Comparison of ENCODE assay signal across 17 cellular contexts in genomic region chr6:87583822-87584221, GRCh38. TPM values are rescaled to one million over a fixed set of nuclear protein-coding genes. Genes with fewer than 3 reads are reported as not detected.
DNase-seq lines count a peak whose midpoint lies in the region; ATAC-seq, FAIRE-seq and TF ChIP-seq lines count a peak whose summit lies in the region.
"Had no signal": no experiment of that assay in that cellular context is flagged by ENCODE, and none has a peak within 500 bp of the region (broad histone marks: within the 10 kb centered on the region; RNA-seq: fewer than 3 reads in every experiment).

No MANE protein-coding gene starts in this region.

- BruUV-seq in HepG2 (replicated peaks; lab: Mats Ljungman, UMichigan) = no TSS peak

- H3K4me3 Mint-ChIP-seq in WTC11 = no peak overlapping the region
- H3K4me3 Mint-ChIP-seq: GM23338, H9, HFFc6 had no signal

- H3K9me3 Mint-ChIP-seq in WTC11 = peaks cover 3% of the 10 kb centered on the region; the same call in 1 of the 2 replicates
- H3K9me3 Mint-ChIP-seq: GM23338, H9, HFFc6 had no signal

- intact Hi-C loops in HepG2 (cut with micrococcal nuclease; ENCODE audit: unreplicated experiment) (loop anchor here (5.0 kb wide), 1 partner anchor 52 kb away; no protein-coding TSS in a partner anchor), right lobe of liver (cut with DNase I) (no loop called here), left colon (cut with DNase I, micrococcal nuclease) (no loop called here), gastrocnemius medialis (cut with DNase I; ENCODE audit: low total_unique reads) (loop anchor here (10.0 kb wide), 1 partner anchor 179 kb away; the partner anchor contains the start of gene CFAP206), sciatic nerve (cut with DNase I) (no loop called here)

- ATAC-seq in HepG2 (peak; percentile 89), right lobe of liver (no peak), WTC11 (no peak), left colon (peak; percentile 44), gastrocnemius medialis (no peak), sciatic nerve (no peak)
- ATAC-seq: GM12878, GM23338 had no signal

- peak overlapping the region; percentile 67 for H3K27ac ChIP-seq in HepG2 (ENCODE audit: extremely low read length, insufficient read depth, low read length)
- no peak overlapping the region for H3K27ac ChIP-seq in right lobe of liver
- H3K27ac ChIP-seq in gastrocnemius medialis = no peak overlapping the region
- H3K27ac ChIP-seq: BLaER1 treated with 17β-estradiol and CSF1 and Interleukin-3, amounts not matched to agents 10 nM and 100 nM had no signal

- H3K4me2 ChIP-seq in HepG2 (ENCODE audit: low read depth, low read length) = peak overlapping the region; percentile 46
- H3K4me2 ChIP-seq: BLaER1 treated with 17β-estradiol and CSF1 and Interleukin-3, amounts not matched to agents 10 nM and 100 nM; GM23338 had no signal

- peak; percentile 56 for FAIRE-seq in HepG2 (lab: Jason Lieb, UNC)
- FAIRE-seq: GM12878, GM18507, HTR-8/SVneo had no signal

- peaks cover 44% of the 10 kb centered on the region for H3K36me3 Mint-ChIP-seq in WTC11

- WGBS in HepG2 (ENCODE audit: low lambda C conversion rate) = 20% methylated on average over 4 of the region's 4 CpGs
- 80% methylated on average over 4 of the region's 4 CpGs for WGBS in right lobe of liver (ENCODE audit: insufficient coverage, low coverage, low lambda C conversion rate, missing lambda C conversion rate)

- H3K27ac Mint-ChIP-seq in WTC11 = peak overlapping the region; percentile 9; the same call in 1 of the 2 replicates
- H3K27ac Mint-ChIP-seq: GM23338, HFFc6 had no signal

- no peaks in the 10 kb centered on the region for H3K27me3 ChIP-seq in HepG2 (ENCODE audit: control insufficient read depth in 1 of 2, insufficient read depth in 2 of 2, low read length in 2 of 2)
- H3K27me3 ChIP-seq in right lobe of liver = no peaks in the 10 kb centered on the region
- no peaks in the 10 kb centered on the region for H3K27me3 ChIP-seq in gastrocnemius medialis
- H3K27me3 ChIP-seq: BLaER1 treated with 17β-estradiol and CSF1 and Interleukin-3, amounts not matched to agents 10 nM and 100 nM had no signal

- TF ChIP-seq POLR2A in HepG2 (IDR thresholded peaks at IDR 0.05; ENCODE audit: insufficient read depth in 1 of 2, low read depth in 2 of 2, low read length in 2 of 2) (no peak), right lobe of liver (IDR thresholded peaks at IDR 0.05) (no peak), gastrocnemius medialis (IDR thresholded peaks at IDR 0.05) (no peak)

- no peak overlapping the region; the same call in 1 of the 2 replicates for H3K9ac ChIP-seq in HepG2 (ENCODE audit: insufficient read depth, low read depth, low read length)
- H3K9ac ChIP-seq: BLaER1 treated with 17β-estradiol and CSF1 and Interleukin-3, amounts not matched to agents 10 nM and 100 nM had no signal

- H3K4me1 ChIP-seq in HepG2 (ENCODE audit: insufficient read depth, low read length) (peaks cover 92% of the 10 kb centered on the region), right lobe of liver (peaks cover 0 to 12% (median 2%) of the 10 kb centered on the region in 4 donors), gastrocnemius medialis (peaks cover 13 to 15% of the 10 kb centered on the region in 2 donors)

- H3K9me3 ChIP-seq in HepG2 (ENCODE audit: low read length) (no peaks in the 10 kb centered on the region), right lobe of liver (no peaks in the 10 kb centered on the region), gastrocnemius medialis (no peaks in the 10 kb centered on the region)
- H3K9me3 ChIP-seq: BLaER1 treated with 17β-estradiol and CSF1 and Interleukin-3, amounts not matched to agents 10 nM and 100 nM had no signal

- peak; percentile 92 for DNase-seq in HepG2 (ENCODE audit: low spot score)
- DNase-seq in right lobe of liver = no peak
- no peak for DNase-seq in WTC11 (ENCODE audit: low spot score)
- no peak for DNase-seq in left colon
- no peak for DNase-seq in gastrocnemius medialis
- DNase-seq in sciatic nerve (ENCODE audit: low spot score) = no peak
- DNase-seq in HEK293T (ENCODE audit: extremely low spot score) = no peak
- DNase-seq: ACHN; CD4-positive, CD25-positive, alpha-beta regulatory T cell; DMS79; H9; HFFc6 had no signal

- H3K36me3 ChIP-seq in HepG2 (replicated peaks in 1 of 2; ENCODE audit: control insufficient read depth in 1 of 2, insufficient read depth in 2 of 2, low read length in 2 of 2) = peaks cover 5 to 38% of the 10 kb centered on the region in 2 experiments
- peaks cover 0 to 24% (median 0%) of the 10 kb centered on the region in 4 donors for H3K36me3 ChIP-seq in right lobe of liver
- peaks cover 0 to 27% of the 10 kb centered on the region in 2 donors for H3K36me3 ChIP-seq in gastrocnemius medialis

- TF ChIP-seq RAD21 in HepG2 (CRISPR knock-in tag; IDR thresholded peaks at IDR 0.05) = no peak

- no peak overlapping the region for H3K4me3 ChIP-seq in HepG2 (replicated peaks in 1 of 3; ENCODE audit: insufficient read depth in 1 of 3, low read depth in 2 of 3, low read length in 3 of 3)
- H3K4me3 ChIP-seq in right lobe of liver = no peak overlapping the region
- no peak overlapping the region for H3K4me3 ChIP-seq in gastrocnemius medialis
- H3K4me3 ChIP-seq: BLaER1 treated with 17β-estradiol and CSF1 and Interleukin-3, amounts not matched to agents 10 nM and 100 nM; GM12878; GM23338 had no signal

- in situ Hi-C loops in HepG2 (cut with HindIII; ENCODE audit: extremely low pct_ligation_motif_present, low pct_unique_long_range_greater_than_20kb) (no loop called here), gastrocnemius medialis (cut with MboI; ENCODE audit: low sequenced_read_pairs in 4 of 4) (loop anchor here in 1 of 4 donors (25.0 kb wide), 1 partner anchor 203 kb away; no protein-coding TSS in a partner anchor)

- H3K79me2 ChIP-seq in HepG2 (ENCODE audit: insufficient read depth, low read length) = peaks cover 98% of the 10 kb centered on the region

- peaks cover 23% of the 10 kb centered on the region for H3K4me1 Mint-ChIP-seq in WTC11

- CTCF ChIA-PET in HepG2 (lab: Yijun Ruan, JAX; ENCODE audit: low intra/inter-chr PET ratio, low total read pairs) = no interaction called here
- CTCF ChIA-PET in WTC11 (lab: Charles Lee) = no interaction called here
- CTCF ChIA-PET in HEK293T (lab: Yijun Ruan, JAX) = no interaction called here

- H2AFZ ChIP-seq in HepG2 (ENCODE audit: low read length) = no peak overlapping the region
- H2AFZ ChIP-seq: GM23338 had no signal

- POLR2A ChIA-PET in HepG2 (lab: Yijun Ruan, JAX) = interaction anchor here (1.0 to 1.4 kb wide), 4 partner anchors 10 to 89 kb away, joined by 3 to 5 read pairs (median 4); no protein-coding TSS in a partner anchor
- POLR2A ChIA-PET in WTC11 (lab: Charles Lee) = no interaction called here
- POLR2A ChIA-PET in HEK293T (lab: Yijun Ruan, JAX) = no interaction called here

- TF ChIP-seq EP300 in HepG2 (IDR thresholded peaks at IDR 0.05; ENCODE audit: low read depth in 2 of 2, low read length in 2 of 2) (peak; percentile 28 to 88; a peak in 3 of 4 replicates), HepG2 (CRISPR knock-in tag; IDR thresholded peaks at IDR 0.05; ENCODE audit: borderline replicate concordance) (peak; percentile 92)

- H3K27me3 Mint-ChIP-seq in WTC11 (ENCODE audit: low read depth) = no peaks in the 10 kb centered on the region
- H3K27me3 Mint-ChIP-seq: CD4-positive, CD25-positive, alpha-beta regulatory T cell had no signal

- TF ChIP-seq CTCF in HepG2 (CRISPR knock-in tag; IDR thresholded peaks at IDR 0.05) (no peak), right lobe of liver (IDR thresholded peaks at IDR 0.05) (no peak), WTC11 (IDR thresholded peaks at IDR 0.05) (no peak), gastrocnemius medialis (IDR thresholded peaks at IDR 0.05 in 4 of 5, conservative IDR thresholded peaks at IDR 0.05 in 1 of 5) (no peak)

- 0 out of 2 replicates have a peak, but pooled peaks cover 7% of the 10 kb centered on the region for H4K20me1 ChIP-seq in HepG2 (ENCODE audit: insufficient read depth, low read length)

RNA-seq across cellular contexts. Expression of gene RARS2, which starts 6.0 kb away (rescaled TPM):
- 80.1 and 103 TPM in 2 replicates for total RNA-seq in HepG2 (2016; rRNA removed; fragmentation: Illumina TruSeq; extraction: Trizol)
- total RNA-seq in HepG2 (2016; cell fraction: cytosol; rRNA removed; fragmentation: Illumina TruSeq; extraction: Trizol; ENCODE audit: low read depth) = 37.4 and 43.4 TPM in 2 replicates
- total RNA-seq in HepG2 (2016; cell fraction: insoluble cytoplasmic fraction; rRNA removed; fragmentation: Illumina TruSeq; extraction: Trizol) = 81.0 and 99.9 TPM in 2 replicates
- total RNA-seq in HepG2 (2016; cell fraction: membrane; rRNA removed; fragmentation: Illumina TruSeq; extraction: Trizol) = 77.6 and 80.4 TPM in 2 replicates
- total RNA-seq in HepG2 (2016; cell fraction: nucleus; rRNA removed; fragmentation: Illumina TruSeq; extraction: Trizol) = 80.5 and 89.7 TPM in 2 replicates
- 19.6 and 23.4 TPM in 2 replicates for polyA plus RNA-seq in HepG2 (2011; rRNA removed)
- 9.3 and 13.2 TPM in 2 replicates for polyA plus RNA-seq in HepG2 (2011; cell fraction: cytosol; rRNA removed)
- 14.0 and 14.7 TPM in 2 replicates for polyA plus RNA-seq in HepG2 (2011; cell fraction: nucleus; rRNA removed)
- 35.1 and 43.4 TPM in 2 replicates for polyA plus RNA-seq in HepG2 (2012)
- polyA plus RNA-seq in HepG2 (2016; cell fraction: cytosol; fragmentation: Illumina TruSeq; extraction: Trizol; ENCODE audit: low read depth) = 37.5 and 43.9 TPM in 2 replicates
- polyA plus RNA-seq in HepG2 (2016; cell fraction: insoluble cytoplasmic fraction; fragmentation: Illumina TruSeq; extraction: Trizol; ENCODE audit: low read depth) = 94.9 and 98.5 TPM in 2 replicates
- polyA plus RNA-seq in HepG2 (2016; cell fraction: membrane; fragmentation: Illumina TruSeq; extraction: Trizol; ENCODE audit: low read depth) = 69.8 and 72.8 TPM in 2 replicates
- 103 and 104 TPM in 2 replicates for polyA plus RNA-seq in HepG2 (2016; cell fraction: nucleus; fragmentation: Illumina TruSeq; extraction: Trizol; ENCODE audit: insufficient read depth, low read depth)
- 8.6 and 10.2 TPM in 2 replicates for polyA minus RNA-seq in HepG2 (2011; rRNA and poly(A)+ RNA removed; ENCODE audit: low replicate concordance)
- polyA minus RNA-seq in HepG2 (2011; cell fraction: cytosol; rRNA and poly(A)+ RNA removed) = 11.7 and 12.2 TPM in 2 replicates
- polyA minus RNA-seq in HepG2 (2011; cell fraction: nucleus; rRNA and poly(A)+ RNA removed) = 49.2 and 63.3 TPM in 2 replicates
- 10 to 100 TPM; 13.5 to 19.3 (median 14.6) TPM for total RNA-seq in right lobe of liver
- total RNA-seq in WTC11 (2021) = 31.8 to 33.3 TPM (median 32.9 TPM) in 3 replicates
- 10 to 100 TPM; 28.8 to 32.0 TPM for total RNA-seq in left colon
- total RNA-seq in gastrocnemius medialis = 10 to 100 TPM; 11.4 to 21.1 (median 13.4) TPM
- total RNA-seq in sciatic nerve = 31.9 TPM

RNA-seq across cellular contexts. Expression of gene ORC3, which starts 6.1 kb away (rescaled TPM):
- total RNA-seq in HepG2 (2016; rRNA removed; fragmentation: Illumina TruSeq; extraction: Trizol) = 43.5 and 56.0 TPM in 2 replicates
- 14.4 and 15.3 TPM in 2 replicates for total RNA-seq in HepG2 (2016; cell fraction: cytosol; rRNA removed; fragmentation: Illumina TruSeq; extraction: Trizol; ENCODE audit: low read depth)
- total RNA-seq in HepG2 (2016; cell fraction: insoluble cytoplasmic fraction; rRNA removed; fragmentation: Illumina TruSeq; extraction: Trizol) = 43.0 and 58.6 TPM in 2 replicates
- total RNA-seq in HepG2 (2016; cell fraction: membrane; rRNA removed; fragmentation: Illumina TruSeq; extraction: Trizol) = 26.8 and 30.0 TPM in 2 replicates
- total RNA-seq in HepG2 (2016; cell fraction: nucleus; rRNA removed; fragmentation: Illumina TruSeq; extraction: Trizol) = 46.7 and 53.3 TPM in 2 replicates
- 14.4 and 21.8 TPM in 2 replicates for polyA plus RNA-seq in HepG2 (2011; rRNA removed)
- 8.2 and 10.9 TPM in 2 replicates for polyA plus RNA-seq in HepG2 (2011; cell fraction: cytosol; rRNA removed)
- polyA plus RNA-seq in HepG2 (2011; cell fraction: nucleus; rRNA removed) = 11.9 and 14.1 TPM in 2 replicates
- polyA plus RNA-seq in HepG2 (2012) = 8.8 and 16.2 TPM in 2 replicates
- 10.6 and 10.7 TPM in 2 replicates for polyA plus RNA-seq in HepG2 (2016; cell fraction: cytosol; fragmentation: Illumina TruSeq; extraction: Trizol; ENCODE audit: low read depth)
- 54.2 and 57.0 TPM in 2 replicates for polyA plus RNA-seq in HepG2 (2016; cell fraction: insoluble cytoplasmic fraction; fragmentation: Illumina TruSeq; extraction: Trizol; ENCODE audit: low read depth)
- 15.8 and 20.8 TPM in 2 replicates for polyA plus RNA-seq in HepG2 (2016; cell fraction: membrane; fragmentation: Illumina TruSeq; extraction: Trizol; ENCODE audit: low read depth)
- 41.2 and 46.6 TPM in 2 replicates for polyA plus RNA-seq in HepG2 (2016; cell fraction: nucleus; fragmentation: Illumina TruSeq; extraction: Trizol; ENCODE audit: insufficient read depth, low read depth)
- 9.6 and 17.7 TPM in 2 replicates for polyA minus RNA-seq in HepG2 (2011; rRNA and poly(A)+ RNA removed; ENCODE audit: low replicate concordance)
- 7.4 and 9.8 TPM in 2 replicates for polyA minus RNA-seq in HepG2 (2011; cell fraction: cytosol; rRNA and poly(A)+ RNA removed)
- polyA minus RNA-seq in HepG2 (2011; cell fraction: nucleus; rRNA and poly(A)+ RNA removed) = 39.0 TPM in 2 replicates
- 10 to 100 TPM in 3 of 6 experiments, 1 to 10 TPM in 3; 7.7 to 12.7 (median 9.8) TPM for total RNA-seq in right lobe of liver
- total RNA-seq in WTC11 (2021) = 46.7 to 50.7 TPM (median 48.4 TPM) in 3 replicates
- total RNA-seq in left colon = 10 to 100 TPM; 11.3 to 11.9 TPM
- total RNA-seq in gastrocnemius medialis = 10 to 100 TPM; 18.6 to 28.5 (median 22.6) TPM
- 28.0 TPM for total RNA-seq in sciatic nerve

Comparison
In these comparisons a context has a peak if more than half of its experiments do, and no peak if none do; other contexts are left out.
1. ATAC-seq: peak in HepG2 (single experiment) and left colon (single experiment); none in right lobe of liver (0 of 4), WTC11 (single experiment), gastrocnemius medialis (0 of 2) and sciatic nerve (single experiment).
2. intact Hi-C loops: an anchor here in HepG2 (5.0 kb wide) and gastrocnemius medialis (10.0 kb wide); none called in right lobe of liver, left colon and sciatic nerve.
3. Of the 50 proteins assayed by ChIP-seq in both HepG2 and WTC11: peak only in HepG2: ATF2, ATF3, FOXJ3, FOXK1, FOXP1, FOXP4 and 6 more; only in WTC11: GABPB1; in both: none; in neither: 35; mixed calls (peak in some experiments, not most) for 2.